Comparison of ENCODE assay signal across 16 cellular contexts in genomic region chr19:18122860-18123795, GRCh38. TPM values are rescaled to one million over a fixed set of nuclear protein-coding genes. Genes with fewer than 3 reads are reported as not detected.
A peak's percentile ranks its signal among the peaks of the same experiment; 100 is the strongest.
DNase-seq lines count a peak whose midpoint lies in the region; ATAC-seq and TF ChIP-seq lines count a peak whose summit lies in the region.
"Had no signal": no experiment of that assay in that cellular context is flagged by ENCODE, and none has a peak within 500 bp of the region (broad histone marks: within the 10 kb centered on the region; RNA-seq: fewer than 3 reads in every experiment).

No MANE protein-coding gene starts in this region.

- no peak overlapping the region for H3K4me3 Mint-ChIP-seq in activated T-cell treated with anti-CD3 and anti-CD28 coated beads, Interleukin-2, amount 50 U/mL, for 24 hours
- no peak overlapping the region for H3K4me3 Mint-ChIP-seq in activated naive CD8-positive, alpha-beta T cell treated with anti-CD3 and anti-CD28 coated beads for 36 hours
- H3K4me3 Mint-ChIP-seq: activated CD4-positive, alpha-beta T cell treated with anti-CD3 and anti-CD28 coated beads, Interleukin-2, amount 10 ng/mL, durations not matched to agents 7 days and 5 days; central memory CD8-positive, alpha-beta T cell had no signal

- peak overlapping the region; percentile 71 for H3K27ac Mint-ChIP-seq in activated T-cell treated with anti-CD3 and anti-CD28 coated beads, Interleukin-2, amount 50 U/mL, for 24 hours
- H3K27ac Mint-ChIP-seq in activated naive CD8-positive, alpha-beta T cell treated with anti-CD3 and anti-CD28 coated beads for 36 hours: peak overlapping the region; percentile 45
- H3K27ac Mint-ChIP-seq: activated CD4-positive, alpha-beta T cell treated with anti-CD3 and anti-CD28 coated beads, Interleukin-2, amount 10 ng/mL, durations not matched to agents 7 days and 5 days had no signal

- H3K36me3 ChIP-seq in heart right ventricle: peaks cover 0 to 64% (median 2%) of the 10 kb centered on the region in 9 donors
- peaks cover 93% of the 10 kb centered on the region for H3K36me3 ChIP-seq in neutrophil

- H3K36me3 Mint-ChIP-seq in activated T-cell treated with anti-CD3 and anti-CD28 coated beads, Interleukin-2, amount 50 U/mL, for 24 hours (ENCODE audit: low read depth): peaks cover 59% of the 10 kb centered on the region
- peaks cover 9% of the 10 kb centered on the region for H3K36me3 Mint-ChIP-seq in activated naive CD8-positive, alpha-beta T cell treated with anti-CD3 and anti-CD28 coated beads for 36 hours

- H3K27ac ChIP-seq in heart right ventricle: peak overlapping the region in 7 of 10 donors; percentile 5 to 77 (median 44)
- peak overlapping the region; percentile 19 for H3K27ac ChIP-seq in neutrophil
- H3K27ac ChIP-seq: transverse colon had no signal

- no peaks in the 10 kb centered on the region for H3K27me3 Mint-ChIP-seq in activated T-cell treated with anti-CD3 and anti-CD28 coated beads, Interleukin-2, amount 50 U/mL, for 24 hours
- H3K27me3 Mint-ChIP-seq in activated naive CD8-positive, alpha-beta T cell treated with anti-CD3 and anti-CD28 coated beads for 36 hours: no peaks in the 10 kb centered on the region
- H3K27me3 Mint-ChIP-seq: activated CD4-positive, alpha-beta T cell treated with anti-CD3 and anti-CD28 coated beads, Interleukin-2, amount 10 ng/mL, durations not matched to agents 7 days and 5 days; central memory CD8-positive, alpha-beta T cell had no signal

- ATAC-seq in heart right ventricle (peak; percentile 26 to 68 (median 57)), HG02884 (IDR thresholded peaks at IDR 0.05; ENCODE audit: unreplicated experiment) (no peak)
- ATAC-seq: sciatic nerve had no signal

- TF ChIP-seq CTCF in heart right ventricle (IDR thresholded peaks at IDR 0.05): no peak
- no peak for TF ChIP-seq CTCF in neutrophil (IDR thresholded peaks at IDR 0.05)

- 62 to 69% methylated on average over 27 of the region's 27 CpGs for WGBS in heart right ventricle, 2 donors

- H3K27me3 ChIP-seq in heart right ventricle: no peaks in the 10 kb centered on the region
- no peaks in the 10 kb centered on the region for H3K27me3 ChIP-seq in neutrophil
- H3K27me3 ChIP-seq: transverse colon had no signal

- H3K9me3 ChIP-seq in heart right ventricle (peaks cover 0 to 3% (median 0%) of the 10 kb centered on the region in 11 donors), neutrophil (peaks cover 5% of the 10 kb centered on the region)
- H3K9me3 ChIP-seq: transverse colon had no signal

- intact Hi-C loops in heart right ventricle (cut with DNase I): loop anchor here in 2 of 10 donors (5.0 kb wide), 2 partner anchors 34 to 129 kb away; no protein-coding TSS in a partner anchor

- peaks cover 24% of the 10 kb centered on the region for H3K4me1 Mint-ChIP-seq in activated T-cell treated with anti-CD3 and anti-CD28 coated beads, Interleukin-2, amount 50 U/mL, for 24 hours (ENCODE audit: low read depth)
- H3K4me1 Mint-ChIP-seq in activated naive CD8-positive, alpha-beta T cell treated with anti-CD3 and anti-CD28 coated beads for 36 hours: peaks cover 21% of the 10 kb centered on the region

- H3K4me1 ChIP-seq in heart right ventricle (peaks cover 0 to 32% (median 13%) of the 10 kb centered on the region in 9 donors), neutrophil (ENCODE audit: control insufficient read depth in 1 of 2, insufficient read depth in 1 of 2, low read depth in 1 of 2, low read length in 1 of 2) (peaks cover 38% of the 10 kb centered on the region in 2 experiments)

- DNase-seq in activated T-cell treated with anti-CD3 and anti-CD28 coated beads, Interleukin-2, amount 50 U/mL, for 24 hours: no peak
- no peak for DNase-seq in activated T-cell treated with anti-CD3 and anti-CD28 coated beads, Interleukin-2, amount 50 U/mL, for 48 hours
- DNase-seq in activated naive CD8-positive, alpha-beta T cell treated with anti-CD3 and anti-CD28 coated beads for 36 hours: no peak
- no peak for DNase-seq in heart right ventricle
- no peak for DNase-seq in iPS-NIHi7 (ENCODE audit: extremely low spot score)
- no peak for DNase-seq in ecto neural progenitor cell (ENCODE audit: low spot score)
- DNase-seq: activated CD4-positive, alpha-beta T cell treated with anti-CD3 and anti-CD28 coated beads, Interleukin-2, amount 10 ng/mL, durations not matched to agents 7 days and 5 days; DMS53; left cardiac atrium; NCI-H1417 treated with DMSO at 0.1 percent for 48 hours; stimulated activated naive CD4-positive, alpha-beta T cell; transverse colon had no signal

- peak overlapping the region in 1 of 10 donors; percentile 7 for H3K4me3 ChIP-seq in heart right ventricle
- no peak overlapping the region for H3K4me3 ChIP-seq in neutrophil (ENCODE audit: low read depth in 1 of 2, low read length in 1 of 2)
- H3K4me3 ChIP-seq: transverse colon had no signal

- no peaks in the 10 kb centered on the region for H3K9me3 Mint-ChIP-seq in activated T-cell treated with anti-CD3 and anti-CD28 coated beads, Interleukin-2, amount 50 U/mL, for 24 hours
- H3K9me3 Mint-ChIP-seq in activated naive CD8-positive, alpha-beta T cell treated with anti-CD3 and anti-CD28 coated beads for 36 hours: no peaks in the 10 kb centered on the region
- H3K9me3 Mint-ChIP-seq: activated CD4-positive, alpha-beta T cell treated with anti-CD3 and anti-CD28 coated beads, Interleukin-2, amount 10 ng/mL, durations not matched to agents 7 days and 5 days; central memory CD8-positive, alpha-beta T cell had no signal

RNA-seq across cellular contexts. Expression of gene MAST3, which starts 25.6 kb away (rescaled TPM):
- 10 to 100 TPM; 11.8 to 14.4 TPM for total RNA-seq in activated naive CD8-positive, alpha-beta T cell treated with anti-CD3 and anti-CD28 coated beads for 36 hours
- 1 to 10 TPM; 2.8 to 6.4 (median 4.6) TPM for total RNA-seq in heart right ventricle
- 1 to 10 TPM; 1.5 to 2.6 TPM for polyA plus RNA-seq in heart right ventricle

RNA-seq across cellular contexts. Expression of gene PIK3R2, which starts 29.8 kb away (rescaled TPM):
- 10 to 100 TPM; 18.5 to 21.1 TPM for total RNA-seq in activated naive CD8-positive, alpha-beta T cell treated with anti-CD3 and anti-CD28 coated beads for 36 hours
- 10 to 100 TPM; 15.7 to 29.1 (median 22.3) TPM for total RNA-seq in heart right ventricle
- 1 to 10 TPM; 2.3 to 6.7 TPM for polyA plus RNA-seq in heart right ventricle

RNA-seq across cellular contexts. Expression of gene IL12RB1, which starts 36.4 kb away (rescaled TPM):
- 10 to 100 TPM; 26.5 to 26.9 TPM for total RNA-seq in activated naive CD8-positive, alpha-beta T cell treated with anti-CD3 and anti-CD28 coated beads for 36 hours
- 1 to 10 TPM in 2 of 10 donors, under 1 TPM in 8; 0.24 to 5.4 (median 0.45) TPM for total RNA-seq in heart right ventricle
- polyA plus RNA-seq in heart right ventricle: under 1 TPM; 0.36 to 0.51 TPM

RNA-seq across cellular contexts. Expression of gene IFI30, which starts 50.5 kb away (rescaled TPM):
- total RNA-seq in activated naive CD8-positive, alpha-beta T cell treated with anti-CD3 and anti-CD28 coated beads for 36 hours: 10 to 100 TPM; 24.7 to 28.1 TPM
- total RNA-seq in heart right ventricle: 100 to 1,000 TPM in 1 of 10 donors, 10 to 100 TPM in 7, 1 to 10 TPM in 2; 6.5 to 241 (median 11.9) TPM
- polyA plus RNA-seq in heart right ventricle: 10 to 100 TPM in 1 of 2 donors, 1 to 10 TPM in 1; 9.7 to 31.2 TPM

Comparison
In these comparisons a context has a peak if more than half of its experiments do, and no peak if none do; other contexts are left out.
1. RNA of gene IL12RB1, which starts 36.4 kb away (total RNA-seq): 26.5 to 26.9 TPM in activated naive CD8-positive, alpha-beta T cell treated with anti-CD3 and anti-CD28 coated beads for 36 hours; 0.24 to 5.4 TPM in heart right ventricle; every median in the first group is over 4 times any median in the second.